ENCODE assay signal across 2 cellular contexts in the genomic region with DNA sequence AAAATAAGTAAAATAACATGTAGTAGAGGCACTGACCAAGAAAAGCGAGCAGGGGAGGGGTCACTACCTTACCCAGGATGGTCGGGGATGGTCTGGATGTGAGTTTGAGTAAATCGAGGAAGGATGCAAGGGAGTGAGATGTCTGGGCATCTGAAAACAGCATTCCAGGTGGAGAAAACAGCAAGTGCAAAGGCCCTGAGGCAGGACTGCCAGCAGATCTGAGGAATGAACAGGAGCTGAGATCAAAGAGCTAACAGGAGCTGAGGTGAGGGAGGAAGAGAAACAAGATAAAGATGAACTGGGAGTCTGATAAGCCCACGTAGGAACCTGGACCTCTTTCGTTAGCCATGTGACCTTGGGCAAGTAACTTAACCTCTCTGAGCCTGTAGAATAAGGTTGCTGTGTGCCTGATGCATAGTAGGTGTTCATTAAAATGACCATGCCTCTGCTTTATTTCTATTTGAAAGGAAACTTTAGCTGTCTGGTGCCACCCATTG.
TF ChIP-seq lines count a peak whose summit lies in the region.

No MANE protein-coding gene starts in this region.

TF ChIP-seq in HEK293, 187 proteins besides CTCF, POLR2A, EP300 and RAD21:
- TF ChIP-seq ZNF664 (tag by site-specific recombination; IDR thresholded peaks at IDR 0.05) = 0 out of 2 replicates have a peak, but pooled peaks have one; percentile 29
- TF ChIP-seq ZNF623 (tag by site-specific recombination; IDR thresholded peaks at IDR 0.05) = peak; percentile 91
- no peak for TF ChIP-seq ZNF521 (tag by site-specific recombination; IDR thresholded peaks at IDR 0.05)
TF ChIP-seq in HEK293: peak in this region for 2.

TF ChIP-seq in H1, 55 proteins besides CTCF, POLR2A, EP300 and RAD21:
- TF ChIP-seq KDM4A (IDR thresholded peaks at IDR 0.05; ENCODE audit: low read depth, low read length, severe bottlenecking) (no peak), BCL11A (IDR thresholded peaks at IDR 0.05; ENCODE audit: low read depth in 2 of 2, low read length in 2 of 2) (no peak), KDM1A (IDR thresholded peaks at IDR 0.05; ENCODE audit: borderline replicate concordance, low read length) (peak; percentile 78; the same call in 1 of the 2 replicates), GTF2F1 (IDR thresholded peaks at IDR 0.05; ENCODE audit: borderline replicate concordance, low read depth, low read length) (no peak), JUND (IDR thresholded peaks at IDR 0.05; ENCODE audit: low read length) (no peak)
